8 cellular contexts compared by ENCODE assay signal in genomic region chr4:112060212-112060611, GRCh38.
DNase-seq lines count a peak whose midpoint lies in the region; ATAC-seq and TF ChIP-seq lines count a peak whose summit lies in the region.
"Had no signal": no experiment of that assay in that cellular context is flagged by ENCODE, and none has a peak within 500 bp of the region (broad histone marks: within the 10 kb centered on the region; RNA-seq: fewer than 3 reads in every experiment).

No MANE protein-coding gene starts in this region.

- ATAC-seq in HG03354 (IDR thresholded peaks at IDR 0.05; ENCODE audit: poor library complexity, severe bottlenecking, unreplicated experiment) = no peak
- ATAC-seq in T-helper 17 cell = no peak
- no peak for ATAC-seq in HG02973 (IDR thresholded peaks at IDR 0.05; ENCODE audit: unreplicated experiment)

- no peaks in the 10 kb centered on the region for H3K79me2 ChIP-seq in Karpas-422 (ENCODE audit: low read length)

- no peaks in the 10 kb centered on the region for H3K9me2 ChIP-seq in Karpas-422 (replicated peaks; ENCODE audit: insufficient read depth, low read length)

- H3K4me3 Mint-ChIP-seq in nephron progenitor cell (no peak overlapping the region), T-helper 17 cell (no peak overlapping the region)

- H3K4me2 ChIP-seq in Karpas-422 (ENCODE audit: low read depth, low read length, poor library complexity, severe bottlenecking) = no peak overlapping the region

- no peaks in the 10 kb centered on the region for H3K9me3 ChIP-seq in Karpas-422 (ENCODE audit: low read length)
- no peaks in the 10 kb centered on the region for H3K9me3 ChIP-seq in T-helper 17 cell (ENCODE audit: control insufficient read depth, low read length, poor library complexity, severe bottlenecking)

- no peaks in the 10 kb centered on the region for H3K36me3 ChIP-seq in Karpas-422 (ENCODE audit: insufficient read depth, low read length)

- no peaks in the 10 kb centered on the region for H4K20me1 ChIP-seq in Karpas-422 (ENCODE audit: insufficient read depth, low read depth, low read length)

- H3K36me3 Mint-ChIP-seq in nephron progenitor cell (ENCODE audit: low read depth) (no peaks in the 10 kb centered on the region), T-helper 17 cell (ENCODE audit: low read depth) (no peaks in the 10 kb centered on the region)

- H3K4me3 ChIP-seq in Karpas-422 (ENCODE audit: low read length) = no peak overlapping the region

- H3K27ac Mint-ChIP-seq in nephron progenitor cell = no peak overlapping the region
- H3K27ac Mint-ChIP-seq in T-helper 17 cell = no peak overlapping the region

- no peaks in the 10 kb centered on the region for H3K4me1 ChIP-seq in Karpas-422 (ENCODE audit: low read length)

- no peak overlapping the region for H3K9ac ChIP-seq in Karpas-422 (ENCODE audit: low read length)

- H2AFZ ChIP-seq in Karpas-422 (ENCODE audit: low read length) = no peak overlapping the region

- peak; percentile 52 for DNase-seq in Karpas-422
- peak; percentile 46 for DNase-seq in amniotic epithelial cell (ENCODE audit: low read depth)
- no peak for DNase-seq in nephron progenitor cell
- DNase-seq in T-helper 17 cell = no peak
- DNase-seq: activated T-cell treated with anti-CD3 and anti-CD28 coated beads, Interleukin-2, amount 50 U/mL, for 1 hour had no signal

- H3K27me3 ChIP-seq in Karpas-422 (ENCODE audit: low read length) = peaks cover 4% of the 10 kb centered on the region; the same call in 1 of the 2 replicates

- TF ChIP-seq CTCF in GM12873 (IDR thresholded peaks at IDR 0.05; ENCODE audit: insufficient read depth, low read depth, low read length, missing control alignments) (peak; percentile 50), nephron progenitor cell (IDR thresholded peaks at IDR 0.05) (peak; percentile 46)

- peaks cover 7% of the 10 kb centered on the region for H3K4me1 Mint-ChIP-seq in nephron progenitor cell
- H3K4me1 Mint-ChIP-seq in T-helper 17 cell = peaks cover 4% of the 10 kb centered on the region

- no peak overlapping the region for H3K27ac ChIP-seq in Karpas-422 (ENCODE audit: low read length)

- no peaks in the 10 kb centered on the region for H3K9me3 Mint-ChIP-seq in nephron progenitor cell

- H3K27me3 Mint-ChIP-seq in nephron progenitor cell (ENCODE audit: low read depth, poor library complexity) (peaks cover 3% of the 10 kb centered on the region), T-helper 17 cell (peaks cover 33% of the 10 kb centered on the region)

Comparison
In these comparisons a context has a peak if more than half of its experiments do, and no peak if none do; other contexts are left out.
1. DNase-seq: peak in Karpas-422 (single experiment) and amniotic epithelial cell (single experiment); none in nephron progenitor cell (single experiment) and T-helper 17 cell (0 of 3).